10 cellular contexts compared by ENCODE assay signal in genomic region chr6:111662794-111663231, GRCh38. TPM values are rescaled to one million over a fixed set of nuclear protein-coding genes. Genes with fewer than 3 reads are reported as not detected.
A peak's percentile ranks its signal among the peaks of the same experiment; 100 is the strongest.
DNase-seq lines count a peak whose midpoint lies in the region; ATAC-seq, FAIRE-seq and TF ChIP-seq lines count a peak whose summit lies in the region.
"Had no signal": no experiment of that assay in that cellular context is flagged by ENCODE, and none has a peak within 500 bp of the region (broad histone marks: within the 10 kb centered on the region; RNA-seq: fewer than 3 reads in every experiment).

No MANE protein-coding gene starts in this region.

- ATAC-seq in lower lobe of right lung (peak; percentile 25 to 65), esophagus mucosa (no peak)
- ATAC-seq: A549 had no signal

- FAIRE-seq in astrocyte (lab: Jason Lieb, UNC), result no peak
- FAIRE-seq: A549, GM18507 had no signal

- H3K9me3 ChIP-seq in astrocyte (ENCODE audit: insufficient read depth, low read depth, low read length) (no peaks in the 10 kb centered on the region), lower lobe of right lung (no peaks in the 10 kb centered on the region)
- H3K9me3 ChIP-seq: A549 had no signal

- H3K36me3 Mint-ChIP-seq in astrocyte (ENCODE audit: low read depth, unreplicated experiment), result peaks cover 20% of the 10 kb centered on the region

- H3K36me3 ChIP-seq in astrocyte (ENCODE audit: insufficient read depth, low read length) (peaks cover 6% of the 10 kb centered on the region), lower lobe of right lung (peaks cover 10% of the 10 kb centered on the region)

- H4K20me1 ChIP-seq in astrocyte (ENCODE audit: insufficient read depth, low read length), result no peaks in the 10 kb centered on the region

- H3K4me2 ChIP-seq in astrocyte (ENCODE audit: low read length), result peak overlapping the region; percentile 79
- H3K4me2 ChIP-seq: A549 had no signal

- H3K27me3 Mint-ChIP-seq in astrocyte (ENCODE audit: low read depth, unreplicated experiment), result no peaks in the 10 kb centered on the region

- H3K4me3 ChIP-seq in astrocyte (ENCODE audit: insufficient read depth, low read depth, low read length) (no peak overlapping the region), lower lobe of right lung (no peak overlapping the region)
- H3K4me3 ChIP-seq: A549 had no signal

- peaks cover 33% of the 10 kb centered on the region for H3K4me1 Mint-ChIP-seq in astrocyte (ENCODE audit: low read depth, unreplicated experiment)

- peak overlapping the region; percentile 78 for H3K27ac Mint-ChIP-seq in astrocyte (ENCODE audit: unreplicated experiment)

- TF ChIP-seq CTCF in astrocyte (IDR thresholded peaks at IDR 0.05; ENCODE audit: insufficient read depth, low read depth, low read length) (no peak), lower lobe of right lung (IDR thresholded peaks at IDR 0.05) (no peak)

- H3K9ac ChIP-seq in astrocyte (ENCODE audit: low read length), result no peak overlapping the region

- H3K9me3 Mint-ChIP-seq in astrocyte (ENCODE audit: unreplicated experiment), result no peaks in the 10 kb centered on the region

- no peaks in the 10 kb centered on the region for H3K79me2 ChIP-seq in astrocyte (ENCODE audit: insufficient read depth, low read length)

- peak overlapping the region; percentile 48 for H2AFZ ChIP-seq in astrocyte (ENCODE audit: low read depth, low read length)

- H3K4me1 ChIP-seq in astrocyte (ENCODE audit: insufficient read depth, low read length) (peaks cover 19% of the 10 kb centered on the region), lower lobe of right lung (peaks cover 49% of the 10 kb centered on the region)

- peak; percentile 43 for DNase-seq in SIG-M5 treated with dmso at 0.1 percent for 504 hours (lab: John Stamatoyannopoulos, UW; ENCODE audit: unreplicated experiment)
- DNase-seq in SIG-M5 (lab: John Stamatoyannopoulos, UW), result no peak
- DNase-seq in astrocyte (ENCODE audit: low read depth), result peak; percentile 46
- no peak for DNase-seq in lower lobe of right lung
- no peak for DNase-seq in NCI-H2029 treated with DMSO at 0.1 percent for 48 hours (lab: John Stamatoyannopoulos, UW)
- DNase-seq in NCI-H128 (lab: John Stamatoyannopoulos, UW; ENCODE audit: unreplicated experiment), result no peak

- H3K27me3 ChIP-seq in astrocyte (ENCODE audit: insufficient read depth, low read length), result no peaks in the 10 kb centered on the region
- H3K27me3 ChIP-seq in lower lobe of right lung (ENCODE audit: low read depth), result no peaks in the 10 kb centered on the region

- intact Hi-C loops in lower lobe of right lung (cut with DNase I), result no loop called here

- no peak overlapping the region for H3K4me3 Mint-ChIP-seq in astrocyte (ENCODE audit: unreplicated experiment)

- no peak overlapping the region for H3K27ac ChIP-seq in astrocyte (ENCODE audit: low read depth, low read length)
- peak overlapping the region; percentile 65 for H3K27ac ChIP-seq in lower lobe of right lung
- H3K27ac ChIP-seq in temporal lobe (ENCODE audit: low read depth, low read length), result peak overlapping the region; percentile 23
- H3K27ac ChIP-seq: A549 had no signal

RNA-seq across cellular contexts. Expression of gene TRAF3IP2, which starts 57.1 kb away (rescaled TPM):
- total RNA-seq in astrocyte (17.8 and 19.0 TPM in 2 replicates), lower lobe of right lung (37.5 TPM), temporal lobe (2.2 TPM), esophagus mucosa (68.5 TPM)

Comparison
In these comparisons a context has a peak if more than half of its experiments do, and no peak if none do; other contexts are left out.
1. DNase-seq: peak in SIG-M5 treated with dmso at 0.1 percent for 504 hours (single experiment) and astrocyte (single experiment); none in SIG-M5 (single experiment), lower lobe of right lung (single experiment), NCI-H2029 treated with DMSO at 0.1 percent for 48 hours (single experiment) and NCI-H128 (single experiment).